ENCODE assay signal across 8 cellular contexts in genomic region chr6:143060354-143060805, GRCh38. TPM values are rescaled to one million over a fixed set of nuclear protein-coding genes. Genes with fewer than 3 reads are reported as not detected.
DNase-seq lines count a peak whose midpoint lies in the region; ATAC-seq and TF ChIP-seq lines count a peak whose summit lies in the region.

No MANE protein-coding gene starts in this region.

- CTCF ChIA-PET in activated B cell treated with CpG ODN at 0.5 μM for 24 hours (lab: Charles Lee), result interaction anchor here (1.2 kb wide), 1 partner anchor 34 kb away, joined by 4 read pairs; no protein-coding TSS in a partner anchor

- TF ChIP-seq CTCF in activated B cell treated with CpG ODN at 0.5 μM for 24 hours (IDR thresholded peaks at IDR 0.05) (no peak), cardiac fibroblast (IDR thresholded peaks at IDR 0.05; ENCODE audit: low read depth, low read length) (no peak)

- POLR2A ChIA-PET in activated B cell treated with CpG ODN at 0.5 μM for 24 hours (lab: Charles Lee), result interaction anchor here (2.1 kb wide), 1 partner anchor 114 kb away, joined by 9 read pairs; no protein-coding TSS in a partner anchor

- H3K9me3 Mint-ChIP-seq in activated B cell treated with CpG ODN at 0.5 μM for 24 hours, result no peaks in the 10 kb centered on the region

- peak overlapping the region; percentile 93 for H3K4me3 Mint-ChIP-seq in activated B cell treated with CpG ODN at 0.5 μM for 24 hours

- H3K36me3 Mint-ChIP-seq in activated B cell treated with CpG ODN at 0.5 μM for 24 hours (ENCODE audit: low read depth), result peaks cover 11% of the 10 kb centered on the region

- no peaks in the 10 kb centered on the region for H3K27me3 Mint-ChIP-seq in activated B cell treated with CpG ODN at 0.5 μM for 24 hours

- H3K27ac Mint-ChIP-seq in activated B cell treated with CpG ODN at 0.5 μM for 24 hours, result peak overlapping the region; percentile 86

- H3K4me1 Mint-ChIP-seq in activated B cell treated with CpG ODN at 0.5 μM for 24 hours, result peaks cover 20% of the 10 kb centered on the region

- DNase-seq in NCI-H1417 (lab: John Stamatoyannopoulos, UW) (peak; percentile 47 to 87 (median 84)), NCI-H1417 treated with DMSO at 0.1 percent for 48 hours (lab: John Stamatoyannopoulos, UW) (no peak), NCI-H1105 (lab: John Stamatoyannopoulos, UW) (peak; percentile 35), activated B cell treated with CpG ODN at 0.5 μM for 24 hours (peak; percentile 74), cardiac fibroblast (ENCODE audit: low read depth in 2 of 2) (peak; percentile 82 to 85), islet precursor cell (peak; percentile 92)
- DNase-seq in stimulated activated CD4-positive, alpha-beta T cell treated with anti-CD3 and anti-CD28 coated beads, Interleukin-12 subunit alpha, Interleukin-12 subunit beta, amount 100 ng/mL, for 4 hours, result peak; percentile 55

- intact Hi-C loops in activated B cell treated with CpG ODN at 0.5 μM for 24 hours (cut with micrococcal nuclease), result loop anchor here (1.0 to 5.0 kb wide), 6 partner anchors 46 to 1002 kb away; partner anchors contain the start of genes ADAT2, LTV1, NMBR and PEX3

- peak overlapping the region; percentile 70 to 80 for H3K4me3 ChIP-seq in cardiac fibroblast (replicated peaks in 1 of 2; ENCODE audit: low read depth in 2 of 2, low read length in 2 of 2)

- ATAC-seq in HG02623 (IDR thresholded peaks at IDR 0.05; ENCODE audit: unreplicated experiment) (peak; percentile 63), activated B cell treated with CpG ODN at 0.5 μM for 24 hours (ENCODE audit: low read depth) (peak; percentile 63)

RNA-seq across cellular contexts. Expression of gene AIG1, which starts 0.3 kb away (rescaled TPM):
- total RNA-seq in activated B cell treated with CpG ODN at 0.5 μM for 24 hours, result 7.2 and 8.3 TPM in 2 replicates
